16 cellular contexts compared by ENCODE assay signal in genomic region chr12:112964067-112964670, GRCh38. TPM values are rescaled to one million over a fixed set of nuclear protein-coding genes. Genes with fewer than 3 reads are reported as not detected.
DNase-seq lines count a peak whose midpoint lies in the region; ATAC-seq and TF ChIP-seq lines count a peak whose summit lies in the region.
"Had no signal": no experiment of that assay in that cellular context is flagged by ENCODE, and none has a peak within 500 bp of the region (broad histone marks: within the 10 kb centered on the region; RNA-seq: fewer than 3 reads in every experiment).

No MANE protein-coding gene starts in this region.

- DNase-seq in cardiac septum (ENCODE audit: low spot score): peak; percentile 33
- no peak for DNase-seq in left ventricle myocardium inferior
- peak; percentile 6 for DNase-seq in iPS-NIHi7 (ENCODE audit: extremely low spot score)
- peak; percentile 59 for DNase-seq in posterior vena cava (ENCODE audit: low spot score)
- no peak for DNase-seq in tibial artery
- no peak for DNase-seq in uterus
- DNase-seq: 8988T; CD4-positive, alpha-beta memory T cell; DMS153; DMS79; GF-D8; H9 had no signal

- intact Hi-C loops in cardiac septum (cut with DNase I): no loop called here
- intact Hi-C loops in left ventricle myocardium inferior (cut with micrococcal nuclease): no loop called here
- intact Hi-C loops in posterior vena cava (cut with DNase I): no loop called here
- intact Hi-C loops in tibial artery (cut with DNase I; ENCODE audit: low total_unique reads): no loop called here
- intact Hi-C loops in uterus (cut with DNase I; ENCODE audit: low total_unique reads): no loop called here

- no peak for TF ChIP-seq POLR2A in uterus (IDR thresholded peaks at IDR 0.05)

- H3K9me3 ChIP-seq in left ventricle myocardium inferior (replicated peaks) (peaks cover under 1% of the 10 kb centered on the region), tibial artery (peaks cover 0 to 3% (median 0%) of the 10 kb centered on the region in 3 donors), uterus (no peaks in the 10 kb centered on the region)
- H3K9me3 ChIP-seq: BLaER1 had no signal

- peaks cover 75% of the 10 kb centered on the region for H3K36me3 ChIP-seq in left ventricle myocardium inferior
- H3K36me3 ChIP-seq in tibial artery: peaks cover 3 to 68% (median 15%) of the 10 kb centered on the region in 3 donors
- H3K36me3 ChIP-seq in uterus: no peaks in the 10 kb centered on the region

- no peak overlapping the region for H3K27ac ChIP-seq in left ventricle myocardium inferior (replicated peaks)
- no peak overlapping the region for H3K27ac ChIP-seq in tibial artery
- H3K27ac ChIP-seq in uterus: no peak overlapping the region
- H3K27ac ChIP-seq: BLaER1 had no signal

- ATAC-seq in GM19467 (IDR thresholded peaks at IDR 0.05; ENCODE audit: unreplicated experiment): no peak

- TF ChIP-seq CTCF in left ventricle myocardium inferior (IDR thresholded peaks at IDR 0.05; ENCODE audit: borderline replicate concordance) (no peak), tibial artery (IDR thresholded peaks at IDR 0.05) (no peak), uterus (IDR thresholded peaks at IDR 0.05) (no peak)

- no peak overlapping the region for H3K4me3 ChIP-seq in left ventricle myocardium inferior
- H3K4me3 ChIP-seq in tibial artery: no peak overlapping the region
- no peak overlapping the region for H3K4me3 ChIP-seq in uterus
- H3K4me3 ChIP-seq: BLaER1 had no signal

- peaks cover 6% of the 10 kb centered on the region for H3K27me3 ChIP-seq in left ventricle myocardium inferior (ENCODE audit: low read depth)
- H3K27me3 ChIP-seq in tibial artery: no peaks in the 10 kb centered on the region
- H3K27me3 ChIP-seq in uterus: no peaks in the 10 kb centered on the region
- H3K27me3 ChIP-seq: BLaER1 had no signal

- H3K4me1 ChIP-seq in left ventricle myocardium inferior (no peaks in the 10 kb centered on the region), tibial artery (no peaks in the 10 kb centered on the region), uterus (no peaks in the 10 kb centered on the region)
- H3K4me1 ChIP-seq: BLaER1 had no signal

RNA-seq across cellular contexts. Expression of gene OAS2, which starts 14.2 kb away (rescaled TPM):
- total RNA-seq in cardiac septum (6.4 TPM), left ventricle myocardium inferior (4.8 TPM), posterior vena cava (10 to 100 TPM; 12.5 to 17.7 TPM), uterus (10 to 100 TPM in 2 of 4 donors, 1 to 10 TPM in 1, under 1 TPM in 1; 0.59 to 18.1 (median 6.1) TPM)
- total RNA-seq: A673, H1, H9 had no signal

RNA-seq across cellular contexts. Expression of gene OAS3, which starts 25.9 kb away (rescaled TPM):
- total RNA-seq in cardiac septum: 6.4 TPM
- total RNA-seq in left ventricle myocardium inferior: 5.4 TPM
- total RNA-seq in posterior vena cava: 10 to 100 TPM; 11.3 to 21.1 TPM
- total RNA-seq in uterus: 10 to 100 TPM in 2 of 4 donors, 1 to 10 TPM in 2; 2.1 to 22.8 (median 8.9) TPM

RNA-seq across cellular contexts. Expression of gene OAS1, which starts 57.4 kb away (rescaled TPM):
- 4.0 TPM for total RNA-seq in cardiac septum
- 4.8 TPM for total RNA-seq in left ventricle myocardium inferior
- 10 to 100 TPM; 10.1 to 17.3 TPM for total RNA-seq in posterior vena cava
- total RNA-seq in uterus: 10 to 100 TPM in 1 of 4 donors, 1 to 10 TPM in 3; 3.8 to 19.8 (median 7.4) TPM
- total RNA-seq: H1, H9 had no signal

Comparison
In these comparisons a context has a peak if more than half of its experiments do, and no peak if none do; other contexts are left out.
1. DNase-seq: peak in cardiac septum (single experiment), iPS-NIHi7 (single experiment) and posterior vena cava (single experiment); none in left ventricle myocardium inferior (single experiment), tibial artery (0 of 2) and uterus (0 of 2).